In the genomic region with DNA sequence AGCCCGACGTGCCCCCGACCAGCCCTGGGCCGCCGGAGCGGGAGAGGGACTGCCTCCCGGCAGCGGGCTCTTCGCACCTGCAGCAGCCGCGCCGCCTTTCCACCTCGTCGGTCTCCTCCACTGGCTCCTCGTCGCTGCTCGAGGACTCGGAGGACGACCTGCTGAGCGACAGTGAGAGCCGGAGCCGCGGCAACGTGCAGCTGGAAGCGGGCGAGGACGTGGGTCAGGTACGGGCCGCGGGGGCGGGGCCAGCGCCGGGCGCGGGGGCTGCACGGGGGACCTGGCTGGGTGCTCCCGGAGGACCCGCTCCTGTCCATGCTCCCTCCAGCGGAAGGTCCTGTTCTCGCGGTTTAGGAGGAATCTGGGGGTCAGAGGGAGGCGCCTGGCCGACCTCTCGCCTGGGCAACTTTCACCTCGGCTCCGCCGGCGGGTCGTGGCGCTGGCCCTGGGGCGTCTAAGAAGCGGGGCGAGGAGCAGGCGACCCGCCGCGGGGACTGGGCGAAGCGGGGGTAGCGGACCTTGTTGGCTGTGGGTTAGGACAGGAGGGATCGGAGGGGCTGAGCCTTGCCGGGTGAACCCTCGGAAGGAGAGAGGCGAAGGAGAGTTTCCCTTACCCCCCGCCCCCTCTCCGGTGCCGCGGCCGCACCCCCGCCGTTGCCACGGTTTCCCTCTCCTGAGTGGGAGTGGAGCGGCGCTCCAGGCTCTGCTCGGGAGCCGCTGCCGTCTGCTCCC, we compare ENCODE assay signal across 8 cellular contexts. TPM values are rescaled to one million over a fixed set of nuclear protein-coding genes. Genes with fewer than 3 reads are reported as not detected.
A peak's percentile ranks its signal among the peaks of the same experiment; 100 is the strongest.
DNase-seq lines count a peak whose midpoint lies in the region; ATAC-seq and TF ChIP-seq lines count a peak whose summit lies in the region.

No MANE protein-coding gene starts in this region.

- no peak overlapping the region for H3K27ac Mint-ChIP-seq in memory B cell

- H3K4me2 ChIP-seq in SK-N-SH (peak overlapping the region; percentile 83), PC-9 (peak overlapping the region; percentile 97)

- no peak overlapping the region for H3K9ac ChIP-seq in SK-N-SH

- TF ChIP-seq EP300 in SK-N-SH (IDR thresholded peaks at IDR 0.05; ENCODE audit: borderline replicate concordance in 1 of 2, low read depth in 1 of 2, low read length in 1 of 2): no peak

- no peak for TF ChIP-seq CTCF in SK-N-SH (IDR thresholded peaks at IDR 0.05)
- TF ChIP-seq CTCF in PC-9 (conservative IDR thresholded peaks at IDR 0.05): no peak
- no peak for TF ChIP-seq CTCF in body of pancreas (IDR thresholded peaks at IDR 0.05)

- DNase-seq in SK-N-SH (peak; percentile 78), PC-9 (peak in 1 of 2 experiments; percentile 40), body of pancreas (peak in 3 of 4 donors; percentile 27 to 41 (median 37)), memory B cell (ENCODE audit: low spot score in 2 of 2) (peak; percentile 33 to 58), COLO829 (ENCODE audit: low spot score) (no peak)

- peaks cover 2% of the 10 kb centered on the region for H3K36me3 Mint-ChIP-seq in memory B cell

- H3K4me3 ChIP-seq in SK-N-SH (ENCODE audit: low read depth in 2 of 2, low read length in 1 of 2) (peak overlapping the region; percentile 56 to 74), PC-9 (peak overlapping the region; percentile 29; the same call in 1 of the 2 replicates), body of pancreas (no peak overlapping the region), thymus (ENCODE audit: low read length) (peak overlapping the region; percentile 71)

- 28% methylated on average over 14 of the region's 77 CpGs for WGBS in SK-N-SH (ENCODE audit: low lambda C conversion rate)
- WGBS in body of pancreas, 2 donors: 7 to 13% methylated on average over 3 to 75 of the region's 77 CpGs
- 3% methylated on average over 77 of the region's 77 CpGs for WGBS in thymus

- H3K27me3 ChIP-seq in SK-N-SH (ENCODE audit: insufficient read depth) (no peaks in the 10 kb centered on the region), PC-9 (ENCODE audit: insufficient read depth, low read depth) (no peaks in the 10 kb centered on the region), body of pancreas (no peaks in the 10 kb centered on the region), thymus (ENCODE audit: control insufficient read depth, insufficient read depth) (peaks cover 61% of the 10 kb centered on the region)

- no peak overlapping the region for H3K27ac ChIP-seq in SK-N-SH (ENCODE audit: low read depth in 2 of 2, low read length in 1 of 2)
- no peak overlapping the region for H3K27ac ChIP-seq in PC-9
- H3K27ac ChIP-seq in body of pancreas: no peak overlapping the region
- no peak overlapping the region for H3K27ac ChIP-seq in thymus (ENCODE audit: low read depth)

- intact Hi-C loops in PC-9 (cut with micrococcal nuclease; ENCODE audit: unreplicated experiment) (no loop called here), body of pancreas (cut with DNase I) (no loop called here)

- H3K9me2 ChIP-seq in SK-N-SH (no peaks in the 10 kb centered on the region), PC-9 (ENCODE audit: insufficient read depth) (no peaks in the 10 kb centered on the region)

- no peak for ATAC-seq in SK-N-SH treated with all-trans-retinoic acid at 6 μM for 48 hours
- ATAC-seq in HG02870 (IDR thresholded peaks at IDR 0.05; ENCODE audit: unreplicated experiment): peak; percentile 7
- ATAC-seq in body of pancreas: peak; percentile 28
- ATAC-seq in memory B cell (ENCODE audit: low read depth): peak; percentile 28

- H4K20me1 ChIP-seq in SK-N-SH (ENCODE audit: insufficient read depth) (no peaks in the 10 kb centered on the region), PC-9 (ENCODE audit: insufficient read depth) (no peaks in the 10 kb centered on the region)

- H2AFZ ChIP-seq in SK-N-SH (ENCODE audit: low read depth): peak overlapping the region; percentile 41; the same call in 1 of the 2 replicates
- no peak overlapping the region for H2AFZ ChIP-seq in PC-9

- peaks cover 27% of the 10 kb centered on the region for H3K27me3 Mint-ChIP-seq in memory B cell

- H3K9me3 ChIP-seq in SK-N-SH (no peaks in the 10 kb centered on the region), PC-9 (ENCODE audit: insufficient read depth, low read depth) (no peaks in the 10 kb centered on the region), body of pancreas (no peaks in the 10 kb centered on the region), thymus (ENCODE audit: control insufficient read depth) (no peaks in the 10 kb centered on the region)

- peaks cover 6% of the 10 kb centered on the region in 2 experiments; a peak in 3 of 4 replicates for H3K4me1 ChIP-seq in SK-N-SH (ENCODE audit: control insufficient read depth in 1 of 2, insufficient read depth in 2 of 2, low read depth in 1 of 2, low read length in 1 of 2)
- peaks cover 17% of the 10 kb centered on the region for H3K4me1 ChIP-seq in PC-9 (replicated peaks; ENCODE audit: insufficient read depth)
- H3K4me1 ChIP-seq in body of pancreas: peaks cover 39% of the 10 kb centered on the region
- H3K4me1 ChIP-seq in thymus (ENCODE audit: control insufficient read depth, insufficient read depth, low read length): peaks cover 19% of the 10 kb centered on the region

- H3K79me2 ChIP-seq in SK-N-SH (ENCODE audit: insufficient read depth): no peaks in the 10 kb centered on the region
- no peaks in the 10 kb centered on the region for H3K79me2 ChIP-seq in PC-9 (ENCODE audit: low read depth)

- H3K9me3 Mint-ChIP-seq in memory B cell: no peaks in the 10 kb centered on the region

- peaks cover 13% of the 10 kb centered on the region for H3K4me1 Mint-ChIP-seq in memory B cell

- CTCF ChIA-PET in SK-N-SH (lab: Yijun Ruan, JAX) (interaction anchor here (1.1 to 1.7 kb wide), 4 partner anchors 12 to 410 kb away, joined by 3 to 10 read pairs (median 4); no protein-coding TSS in a partner anchor), PC-9 (lab: Charles Lee) (no interaction called here)

- H3K4me3 Mint-ChIP-seq in memory B cell: peak overlapping the region; percentile 71

- no TSS peak for BruUV-seq in PC-9 (replicated peaks; lab: Mats Ljungman, UMichigan)

- no peak for TF ChIP-seq RAD21 in SK-N-SH (IDR thresholded peaks at IDR 0.05; ENCODE audit: low read length)

- POLR2A ChIA-PET in SK-N-SH (lab: Yijun Ruan, JAX): interaction anchor here (2.2 kb wide), 1 partner anchor 50 kb away, joined by 8 read pairs; the partner anchor contains the start of gene RPAP1
- POLR2A ChIA-PET in PC-9 (lab: Charles Lee; ENCODE audit: unreplicated experiment): interaction anchor here (0.6 kb wide), 1 partner anchor 212 kb away, joined by 21 read pairs; no protein-coding TSS in a partner anchor

- H3K36me3 ChIP-seq in SK-N-SH (replicated peaks in 1 of 2; ENCODE audit: control insufficient read depth in 1 of 2, insufficient read depth in 2 of 2, low read length in 1 of 2) (no peaks in the 10 kb centered on the region), PC-9 (ENCODE audit: low read depth) (no peaks in the 10 kb centered on the region), body of pancreas (replicated peaks in 1 of 2; ENCODE audit: insufficient read depth in 1 of 2, low read depth in 2 of 2) (no peaks in the 10 kb centered on the region), thymus (ENCODE audit: control insufficient read depth, insufficient read depth) (no peaks in the 10 kb centered on the region)

- H3F3A ChIP-seq in SK-N-SH (replicated peaks; ENCODE audit: insufficient read depth) (peaks cover 4% of the 10 kb centered on the region), PC-9 (ENCODE audit: insufficient read depth, low read depth) (no peaks in the 10 kb centered on the region; the same call in 1 of the 2 replicates)

- no peak for TF ChIP-seq POLR2A in body of pancreas (IDR thresholded peaks at IDR 0.05)

TF ChIP-seq in SK-N-SH, 30 proteins besides CTCF, POLR2A, EP300 and RAD21:
- peak; percentile 73 for TF ChIP-seq MAX (IDR thresholded peaks at IDR 0.05; ENCODE audit: low read depth)
- TF ChIP-seq GABPA (IDR thresholded peaks at IDR 0.05; ENCODE audit: low read depth): no peak

TF ChIP-seq in SK-N-SH treated with all-trans-retinoic acid at 6 μM for 48 hours, 23 proteins besides CTCF, POLR2A, EP300 and RAD21 (continues in another document):
- no peak for TF ChIP-seq ZC3H10 (CRISPR knock-in tag; IDR thresholded peaks at IDR 0.05)
- no peak for TF ChIP-seq SNAI2 (CRISPR knock-in tag; IDR thresholded peaks at IDR 0.05)
- TF ChIP-seq ZFP3 (CRISPR knock-in tag; IDR thresholded peaks at IDR 0.05): no peak
- TF ChIP-seq BACH2 (CRISPR knock-in tag; IDR thresholded peaks at IDR 0.05; ENCODE audit: borderline replicate concordance): no peak
- TF ChIP-seq TOX (CRISPR knock-in tag; IDR thresholded peaks at IDR 0.05; ENCODE audit: borderline replicate concordance): no peak

RNA-seq across cellular contexts. Expression of gene ITPKA, which starts 0.7 kb away (rescaled TPM):
- polyA plus RNA-seq in SK-N-SH (2012; rRNA removed) (1.0 and 2.2 TPM in 2 replicates), thymus (0.66 TPM)
- polyA plus RNA-seq in SK-N-SH (2012; cell fraction: cytosol; rRNA removed): 0.60 and 1.1 TPM in 2 replicates
- 4.9 and 7.4 TPM in 2 replicates for polyA plus RNA-seq in SK-N-SH (2012; cell fraction: nucleus; rRNA removed)
- total RNA-seq in PC-9 (2021) (5.3 and 8.3 TPM in 2 replicates), body of pancreas (under 1 TPM; 0.33 to 0.52 TPM)

RNA-seq across cellular contexts. Expression of gene LTK, which starts 19.3 kb away (rescaled TPM):
- polyA plus RNA-seq in SK-N-SH (2012; rRNA removed) (0.06 and 0.07 TPM in 2 replicates), thymus (0.66 TPM)
- 0.01 and 0.07 TPM in 2 replicates for polyA plus RNA-seq in SK-N-SH (2012; cell fraction: cytosol; rRNA removed)
- 0.87 and 1.6 TPM in 2 replicates for polyA plus RNA-seq in SK-N-SH (2012; cell fraction: nucleus; rRNA removed)
- total RNA-seq in PC-9 (2021) (0.11 and 0.28 TPM in 2 replicates), body of pancreas (not detected)

RNA-seq across cellular contexts. Expression of gene RPAP1, which starts 49.7 kb away (rescaled TPM):
- polyA plus RNA-seq in SK-N-SH (2012; rRNA removed) (18.0 and 20.2 TPM in 2 replicates), thymus (11.5 TPM)
- 8.4 and 10.4 TPM in 2 replicates for polyA plus RNA-seq in SK-N-SH (2012; cell fraction: cytosol; rRNA removed)
- 54.9 and 55.9 TPM in 2 replicates for polyA plus RNA-seq in SK-N-SH (2012; cell fraction: nucleus; rRNA removed)
- total RNA-seq in PC-9 (2021) (47.7 and 51.4 TPM in 2 replicates), body of pancreas (10 to 100 TPM; 23.1 to 43.5 TPM)

Comparison
In these comparisons a context has a peak if more than half of its experiments do, and no peak if none do; other contexts are left out.
1. H3K4me3 ChIP-seq: peak in SK-N-SH (2 of 2), PC-9 (single experiment) and thymus (single experiment); none in body of pancreas (0 of 2).